23 cellular contexts compared by ENCODE assay signal in genomic region chr13:31377946-31378345, GRCh38.
DNase-seq lines count a peak whose midpoint lies in the region; ATAC-seq and TF ChIP-seq lines count a peak whose summit lies in the region.
"Had no signal": no experiment of that assay in that cellular context is flagged by ENCODE, and none has a peak within 500 bp of the region (broad histone marks: within the 10 kb centered on the region; RNA-seq: fewer than 3 reads in every experiment).

No MANE protein-coding gene starts in this region.

- H3K36me3 Mint-ChIP-seq in osteocyte (ENCODE audit: unreplicated experiment) (no peaks in the 10 kb centered on the region), T-cell (no peaks in the 10 kb centered on the region)
- H3K36me3 Mint-ChIP-seq: immature natural killer cell; stimulated activated effector memory CD8-positive, alpha-beta T cell treated with anti-CD3 and anti-CD28 coated beads, Interleukin-12 subunit alpha, Interleukin-12 subunit beta, amount 100 ng/mL, for 72 hours had no signal

- H3K4me3 Mint-ChIP-seq in osteocyte (ENCODE audit: unreplicated experiment): no peak overlapping the region
- no peak overlapping the region for H3K4me3 Mint-ChIP-seq in T-cell
- H3K4me3 Mint-ChIP-seq: dendritic cell treated with granulocyte-macrophage colony-stimulating factor and Interleukin-4, amounts not matched to agents 40 ng/mL and 50 ng/mL, for 4 days; immature natural killer cell; naive thymus-derived CD4-positive, alpha-beta T cell; stimulated activated effector memory CD8-positive, alpha-beta T cell treated with anti-CD3 and anti-CD28 coated beads, Interleukin-12 subunit alpha, Interleukin-12 subunit beta, amount 100 ng/mL, for 72 hours had no signal

- POLR2A ChIA-PET in T-cell (lab: Charles Lee): no interaction called here

- H3K9me3 Mint-ChIP-seq in osteocyte (ENCODE audit: unreplicated experiment) (no peaks in the 10 kb centered on the region), T-cell (peaks cover 0 to 2% (median 0%) of the 10 kb centered on the region in 3 donors)
- H3K9me3 Mint-ChIP-seq: dendritic cell treated with granulocyte-macrophage colony-stimulating factor and Interleukin-4, amounts not matched to agents 40 ng/mL and 50 ng/mL, for 4 days; stimulated activated effector memory CD8-positive, alpha-beta T cell treated with anti-CD3 and anti-CD28 coated beads, Interleukin-12 subunit alpha, Interleukin-12 subunit beta, amount 100 ng/mL, for 72 hours had no signal

- H3K27me3 Mint-ChIP-seq in osteocyte (ENCODE audit: unreplicated experiment) (peaks cover 34% of the 10 kb centered on the region), T-cell (peaks cover 9 to 18% of the 10 kb centered on the region in 2 donors)

- H3K4me1 Mint-ChIP-seq in osteocyte (ENCODE audit: unreplicated experiment) (no peaks in the 10 kb centered on the region), T-cell (no peaks in the 10 kb centered on the region)
- H3K4me1 Mint-ChIP-seq: immature natural killer cell; naive thymus-derived CD4-positive, alpha-beta T cell; stimulated activated effector memory CD8-positive, alpha-beta T cell treated with anti-CD3 and anti-CD28 coated beads, Interleukin-12 subunit alpha, Interleukin-12 subunit beta, amount 100 ng/mL, for 72 hours had no signal

- TF ChIP-seq CTCF in osteocyte (IDR thresholded peaks at IDR 0.05): no peak

- CTCF ChIA-PET in T-cell (lab: Charles Lee): no interaction called here

- ATAC-seq in GM19351 (IDR thresholded peaks at IDR 0.05; ENCODE audit: unreplicated experiment): peak; percentile 99
- ATAC-seq in HG02798 (IDR thresholded peaks at IDR 0.05; ENCODE audit: poor library complexity, unreplicated experiment): peak; percentile 34
- no peak for ATAC-seq in T-cell (replicated peaks in 1 of 4)
- ATAC-seq: naive thymus-derived CD4-positive, alpha-beta T cell; PC-3; psoas muscle; stimulated activated effector memory CD8-positive, alpha-beta T cell treated with anti-CD3 and anti-CD28 coated beads, Interleukin-12 subunit alpha, Interleukin-12 subunit beta, amount 100 ng/mL, for 72 hours had no signal

- DNase-seq in NAMALWA (ENCODE audit: low spot score): peak; percentile 46
- peak; percentile 54 for DNase-seq in osteocyte (ENCODE audit: extremely low spot score, unreplicated experiment)
- DNase-seq in T-cell: no peak
- no peak for DNase-seq in HUDEP-2 (lab: John Stamatoyannopoulos, UW; ENCODE audit: unreplicated experiment in 76 of 76)
- DNase-seq in NCI-H2029 (lab: John Stamatoyannopoulos, UW): no peak
- DNase-seq: activated naive CD4-positive, alpha-beta T cell treated with anti-CD3 and anti-CD28 coated beads, Interleukin-2, amount 50 U/mL, for 16 hours; activated T-cell treated with anti-CD3 and anti-CD28 coated beads, Interleukin-2, amount 50 U/mL, for 1 hour; Calu3; erythroblast; GF-D8; head of caudate nucleus; immature natural killer cell; naive thymus-derived CD4-positive, alpha-beta T cell; NCI-H2081; NCI-H526; PC-3; psoas muscle; spleen; thyroid gland had no signal

- H3K27ac Mint-ChIP-seq in osteocyte (ENCODE audit: unreplicated experiment) (no peak overlapping the region), T-cell (no peak overlapping the region)
- H3K27ac Mint-ChIP-seq: dendritic cell treated with granulocyte-macrophage colony-stimulating factor and Interleukin-4, amounts not matched to agents 40 ng/mL and 50 ng/mL, for 4 days; immature natural killer cell; naive thymus-derived CD4-positive, alpha-beta T cell; stimulated activated effector memory CD8-positive, alpha-beta T cell treated with anti-CD3 and anti-CD28 coated beads, Interleukin-12 subunit alpha, Interleukin-12 subunit beta, amount 100 ng/mL, for 72 hours had no signal

Comparison
In these comparisons a context has a peak if more than half of its experiments do, and no peak if none do; other contexts are left out.
1. ATAC-seq: peak in GM19351 (single experiment) and HG02798 (single experiment); none in T-cell (0 of 4).
2. DNase-seq: peak in NAMALWA (single experiment) and osteocyte (single experiment); none in T-cell (0 of 34), HUDEP-2 (0 of 76) and NCI-H2029 (single experiment).